ENCODE assay signal across 1 cellular context in genomic region chr14:75459099-75459741, GRCh38.
TF ChIP-seq lines count a peak whose summit lies in the region.

No MANE protein-coding gene starts in this region.

TF ChIP-seq in GM23338, 12 proteins besides CTCF, POLR2A, EP300 and RAD21 (continued from another document):
- TF ChIP-seq ZNF331 (CRISPR knock-in tag; IDR thresholded peaks at IDR 0.05; ENCODE audit: low read depth) = no peak
- TF ChIP-seq ZNF114 (CRISPR knock-in tag; IDR thresholded peaks at IDR 0.05) = no peak
- TF ChIP-seq JUNB (IDR thresholded peaks at IDR 0.05; ENCODE audit: unreplicated experiment) = no peak
- no peak for TF ChIP-seq CREB1 (CRISPR knock-in tag; IDR thresholded peaks at IDR 0.05; ENCODE audit: low read depth)
